In the genomic region with DNA sequence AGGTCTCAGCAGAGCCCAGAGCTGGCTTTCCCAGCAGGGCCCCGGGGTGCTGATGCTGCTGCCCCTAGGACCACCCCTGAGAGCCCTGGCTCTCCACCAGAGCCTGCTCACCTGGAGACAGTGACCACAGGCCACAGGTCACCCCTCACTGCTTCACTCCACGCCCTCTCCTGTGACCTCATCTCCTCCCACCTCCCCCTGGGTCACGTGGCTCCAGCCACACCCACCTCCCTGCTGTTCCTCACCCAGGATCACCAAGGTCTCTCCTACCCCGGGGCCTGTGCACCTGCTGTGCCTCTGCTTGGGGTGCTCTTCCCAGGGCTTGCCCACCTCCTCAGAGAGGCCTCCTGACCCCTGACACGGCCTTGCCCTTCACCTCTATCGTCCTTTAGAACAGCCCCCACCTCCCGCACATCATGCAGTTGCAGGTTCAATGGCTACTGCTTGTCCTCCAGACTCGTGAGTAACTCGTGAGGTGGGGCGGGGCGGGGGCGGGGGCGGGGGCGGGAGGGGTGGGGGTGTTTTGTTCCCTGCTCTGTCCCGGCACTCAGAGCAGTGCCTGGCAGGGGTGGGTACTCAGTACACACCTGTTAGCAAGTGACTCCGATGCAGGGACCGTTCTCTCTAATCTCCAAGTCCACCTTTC, we compare ENCODE assay signal across 1 cellular context.
TF ChIP-seq lines count a peak whose summit lies in the region.

No MANE protein-coding gene starts in this region.

TF ChIP-seq in K562, 482 proteins besides CTCF, POLR2A, EP300 and RAD21 (continued from another document):
- TF ChIP-seq, protein P1, sequence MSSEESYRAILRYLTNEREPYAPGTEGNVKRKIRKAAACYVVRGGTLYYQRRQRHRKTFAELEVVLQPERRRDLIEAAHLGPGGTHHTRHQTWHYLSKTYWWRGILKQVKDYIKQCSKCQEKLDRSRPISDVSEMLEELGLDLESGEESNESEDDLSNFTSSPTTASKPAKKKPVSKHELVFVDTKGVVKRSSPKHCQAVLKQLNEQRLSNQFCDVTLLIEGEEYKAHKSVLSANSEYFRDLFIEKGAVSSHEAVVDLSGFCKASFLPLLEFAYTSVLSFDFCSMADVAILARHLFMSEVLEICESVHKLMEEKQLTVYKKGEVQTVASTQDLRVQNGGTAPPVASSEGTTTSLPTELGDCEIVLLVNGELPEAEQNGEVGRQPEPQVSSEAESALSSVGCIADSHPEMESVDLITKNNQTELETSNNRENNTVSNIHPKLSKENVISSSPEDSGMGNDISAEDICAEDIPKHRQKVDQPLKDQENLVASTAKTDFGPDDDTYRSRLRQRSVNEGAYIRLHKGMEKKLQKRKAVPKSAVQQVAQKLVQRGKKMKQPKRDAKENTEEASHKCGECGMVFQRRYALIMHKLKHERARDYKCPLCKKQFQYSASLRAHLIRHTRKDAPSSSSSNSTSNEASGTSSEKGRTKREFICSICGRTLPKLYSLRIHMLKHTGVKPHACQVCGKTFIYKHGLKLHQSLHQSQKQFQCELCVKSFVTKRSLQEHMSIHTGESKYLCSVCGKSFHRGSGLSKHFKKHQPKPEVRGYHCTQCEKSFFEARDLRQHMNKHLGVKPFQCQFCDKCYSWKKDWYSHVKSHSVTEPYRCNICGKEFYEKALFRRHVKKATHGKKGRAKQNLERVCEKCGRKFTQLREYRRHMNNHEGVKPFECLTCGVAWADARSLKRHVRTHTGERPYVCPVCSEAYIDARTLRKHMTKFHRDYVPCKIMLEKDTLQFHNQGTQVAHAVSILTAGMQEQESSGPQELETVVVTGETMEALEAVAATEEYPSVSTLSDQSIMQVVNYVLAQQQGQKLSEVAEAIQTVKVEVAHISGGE (CRISPR knock-in tag; IDR thresholded peaks at IDR 0.05): peak in 1 of 3 experiments; percentile 21; a peak in 1 of 6 replicates
- no peak for TF ChIP-seq ZNF224 (CRISPR knock-in tag; IDR thresholded peaks at IDR 0.05)
- TF ChIP-seq, protein P2, sequence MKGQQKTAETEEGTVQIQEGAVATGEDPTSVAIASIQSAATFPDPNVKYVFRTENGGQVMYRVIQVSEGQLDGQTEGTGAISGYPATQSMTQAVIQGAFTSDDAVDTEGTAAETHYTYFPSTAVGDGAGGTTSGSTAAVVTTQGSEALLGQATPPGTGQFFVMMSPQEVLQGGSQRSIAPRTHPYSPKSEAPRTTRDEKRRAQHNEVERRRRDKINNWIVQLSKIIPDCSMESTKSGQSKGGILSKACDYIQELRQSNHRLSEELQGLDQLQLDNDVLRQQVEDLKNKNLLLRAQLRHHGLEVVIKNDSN (CRISPR knock-in tag; IDR thresholded peaks at IDR 0.05): peak; percentile 61
- TF ChIP-seq ZFP1 (CRISPR knock-in tag; IDR thresholded peaks at IDR 0.05): no peak
- TF ChIP-seq, protein P3, sequence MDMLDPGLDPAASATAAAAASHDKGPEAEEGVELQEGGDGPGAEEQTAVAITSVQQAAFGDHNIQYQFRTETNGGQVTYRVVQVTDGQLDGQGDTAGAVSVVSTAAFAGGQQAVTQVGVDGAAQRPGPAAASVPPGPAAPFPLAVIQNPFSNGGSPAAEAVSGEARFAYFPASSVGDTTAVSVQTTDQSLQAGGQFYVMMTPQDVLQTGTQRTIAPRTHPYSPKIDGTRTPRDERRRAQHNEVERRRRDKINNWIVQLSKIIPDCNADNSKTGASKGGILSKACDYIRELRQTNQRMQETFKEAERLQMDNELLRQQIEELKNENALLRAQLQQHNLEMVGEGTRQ (CRISPR knock-in tag; IDR thresholded peaks at IDR 0.05): peak; percentile 82
- no peak for TF ChIP-seq ZC3H4 (CRISPR knock-in tag; IDR thresholded peaks at IDR 0.05; ENCODE audit: borderline replicate concordance)
- TF ChIP-seq, protein P4, sequence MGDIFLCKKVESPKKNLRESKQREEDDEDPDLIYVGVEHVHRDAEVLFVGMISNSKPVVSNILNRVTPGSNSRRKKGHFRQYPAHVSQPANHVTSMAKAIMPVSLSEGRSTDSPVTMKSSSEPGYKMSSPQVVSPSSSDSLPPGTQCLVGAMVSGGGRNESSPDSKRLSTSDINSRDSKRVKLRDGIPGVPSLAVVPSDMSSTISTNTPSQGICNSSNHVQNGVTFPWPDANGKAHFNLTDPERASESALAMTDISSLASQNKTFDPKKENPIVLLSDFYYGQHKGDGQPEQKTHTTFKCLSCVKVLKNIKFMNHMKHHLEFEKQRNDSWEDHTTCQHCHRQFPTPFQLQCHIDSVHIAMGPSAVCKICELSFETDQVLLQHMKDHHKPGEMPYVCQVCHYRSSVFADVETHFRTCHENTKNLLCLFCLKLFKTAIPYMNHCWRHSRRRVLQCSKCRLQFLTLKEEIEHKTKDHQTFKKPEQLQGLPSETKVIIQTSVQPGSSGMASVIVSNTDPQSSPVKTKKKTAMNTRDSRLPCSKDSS (IDR thresholded peaks at IDR 0.05; ENCODE audit: low read depth, partially characterized antibody): no peak
- TF ChIP-seq NEUROD1 (IDR thresholded peaks at IDR 0.05; ENCODE audit: borderline replicate concordance, low read depth, low read length, partially characterized antibody): no peak
- TF ChIP-seq SETDB1 (IDR thresholded peaks at IDR 0.05; ENCODE audit: low read length): no peak
- TF ChIP-seq, protein P5, sequence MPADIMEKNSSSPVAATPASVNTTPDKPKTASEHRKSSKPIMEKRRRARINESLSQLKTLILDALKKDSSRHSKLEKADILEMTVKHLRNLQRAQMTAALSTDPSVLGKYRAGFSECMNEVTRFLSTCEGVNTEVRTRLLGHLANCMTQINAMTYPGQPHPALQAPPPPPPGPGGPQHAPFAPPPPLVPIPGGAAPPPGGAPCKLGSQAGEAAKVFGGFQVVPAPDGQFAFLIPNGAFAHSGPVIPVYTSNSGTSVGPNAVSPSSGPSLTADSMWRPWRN (IDR thresholded peaks at IDR 0.05; ENCODE audit: low read depth): no peak
- TF ChIP-seq ZNF79 (CRISPR knock-in tag; IDR thresholded peaks at IDR 0.05; ENCODE audit: low read depth): no peak
- no peak for TF ChIP-seq FIP1L1 (IDR thresholded peaks at IDR 0.05; ENCODE audit: low read depth, low read length, poor library complexity, severe bottlenecking)
- TF ChIP-seq, protein P6, sequence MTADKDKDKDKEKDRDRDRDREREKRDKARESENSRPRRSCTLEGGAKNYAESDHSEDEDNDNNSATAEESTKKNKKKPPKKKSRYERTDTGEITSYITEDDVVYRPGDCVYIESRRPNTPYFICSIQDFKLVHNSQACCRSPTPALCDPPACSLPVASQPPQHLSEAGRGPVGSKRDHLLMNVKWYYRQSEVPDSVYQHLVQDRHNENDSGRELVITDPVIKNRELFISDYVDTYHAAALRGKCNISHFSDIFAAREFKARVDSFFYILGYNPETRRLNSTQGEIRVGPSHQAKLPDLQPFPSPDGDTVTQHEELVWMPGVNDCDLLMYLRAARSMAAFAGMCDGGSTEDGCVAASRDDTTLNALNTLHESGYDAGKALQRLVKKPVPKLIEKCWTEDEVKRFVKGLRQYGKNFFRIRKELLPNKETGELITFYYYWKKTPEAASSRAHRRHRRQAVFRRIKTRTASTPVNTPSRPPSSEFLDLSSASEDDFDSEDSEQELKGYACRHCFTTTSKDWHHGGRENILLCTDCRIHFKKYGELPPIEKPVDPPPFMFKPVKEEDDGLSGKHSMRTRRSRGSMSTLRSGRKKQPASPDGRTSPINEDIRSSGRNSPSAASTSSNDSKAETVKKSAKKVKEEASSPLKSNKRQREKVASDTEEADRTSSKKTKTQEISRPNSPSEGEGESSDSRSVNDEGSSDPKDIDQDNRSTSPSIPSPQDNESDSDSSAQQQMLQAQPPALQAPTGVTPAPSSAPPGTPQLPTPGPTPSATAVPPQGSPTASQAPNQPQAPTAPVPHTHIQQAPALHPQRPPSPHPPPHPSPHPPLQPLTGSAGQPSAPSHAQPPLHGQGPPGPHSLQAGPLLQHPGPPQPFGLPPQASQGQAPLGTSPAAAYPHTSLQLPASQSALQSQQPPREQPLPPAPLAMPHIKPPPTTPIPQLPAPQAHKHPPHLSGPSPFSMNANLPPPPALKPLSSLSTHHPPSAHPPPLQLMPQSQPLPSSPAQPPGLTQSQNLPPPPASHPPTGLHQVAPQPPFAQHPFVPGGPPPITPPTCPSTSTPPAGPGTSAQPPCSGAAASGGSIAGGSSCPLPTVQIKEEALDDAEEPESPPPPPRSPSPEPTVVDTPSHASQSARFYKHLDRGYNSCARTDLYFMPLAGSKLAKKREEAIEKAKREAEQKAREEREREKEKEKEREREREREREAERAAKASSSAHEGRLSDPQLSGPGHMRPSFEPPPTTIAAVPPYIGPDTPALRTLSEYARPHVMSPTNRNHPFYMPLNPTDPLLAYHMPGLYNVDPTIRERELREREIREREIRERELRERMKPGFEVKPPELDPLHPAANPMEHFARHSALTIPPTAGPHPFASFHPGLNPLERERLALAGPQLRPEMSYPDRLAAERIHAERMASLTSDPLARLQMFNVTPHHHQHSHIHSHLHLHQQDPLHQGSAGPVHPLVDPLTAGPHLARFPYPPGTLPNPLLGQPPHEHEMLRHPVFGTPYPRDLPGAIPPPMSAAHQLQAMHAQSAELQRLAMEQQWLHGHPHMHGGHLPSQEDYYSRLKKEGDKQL (CRISPR knock-in tag; IDR thresholded peaks at IDR 0.05; ENCODE audit: borderline replicate concordance): no peak
- no peak for TF ChIP-seq HDAC6 (IDR thresholded peaks at IDR 0.05; ENCODE audit: low read depth, low read length)
- TF ChIP-seq BDP1 (IDR thresholded peaks at IDR 0.05; ENCODE audit: insufficient read depth, insufficient read length): no peak
